8 cellular contexts compared by ENCODE assay signal in genomic region chr3:39181408-39182335, GRCh38. TPM values are rescaled to one million over a fixed set of nuclear protein-coding genes. Genes with fewer than 3 reads are reported as not detected.
A peak's percentile ranks its signal among the peaks of the same experiment; 100 is the strongest.
DNase-seq lines count a peak whose midpoint lies in the region; ATAC-seq and TF ChIP-seq lines count a peak whose summit lies in the region.

No MANE protein-coding gene starts in this region.

- ATAC-seq in activated T-helper 17 cell treated with anti-CD3 and anti-CD28 coated beads, Interleukin-2, amount 50 U/mL, for 72 hours (replicated peaks) = no peak
- no peak for ATAC-seq in thoracic aorta (ENCODE audit: insufficient number of reproducible peaks, low FRiP score, low read depth)
- ATAC-seq in HG02840 (IDR thresholded peaks at IDR 0.05; ENCODE audit: low FRiP score, unreplicated experiment) = no peak
- ATAC-seq in HG03354 (IDR thresholded peaks at IDR 0.05; ENCODE audit: poor library complexity, severe bottlenecking, unreplicated experiment) = no peak

- no peaks in the 10 kb centered on the region for H3K36me3 Mint-ChIP-seq in activated T-helper 17 cell treated with anti-CD3 and anti-CD28 coated beads, Interleukin-2, amount 50 U/mL, for 72 hours (ENCODE audit: low read depth)

- in situ Hi-C loops in GM13977 (cut with MboI; ENCODE audit: low pct_unique_long_range_greater_than_20kb, low sequenced_read_pairs, unreplicated experiment) = loop anchor here (25.0 kb wide), 1 partner anchor 206 kb away; the partner anchor contains the start of gene SLC25A38

- DNase-seq in activated CD8-positive, alpha-beta memory T cell treated with anti-CD3 and anti-CD28 coated beads for 24 hours = peak; percentile 59
- no peak for DNase-seq in activated CD8-positive, alpha-beta memory T cell treated with anti-CD3 and anti-CD28 coated beads, Interleukin-2, amount 50 U/mL, for 4 hours
- DNase-seq in thoracic aorta (ENCODE audit: low spot score) (no peak), GM13977 (ENCODE audit: low spot score) (no peak)

- TF ChIP-seq CTCF in thoracic aorta (IDR thresholded peaks at IDR 0.05) = no peak
- no peak for TF ChIP-seq CTCF in GM13977 (IDR thresholded peaks at IDR 0.05; ENCODE audit: extremely low read depth, insufficient read depth, missing control alignments)

- H3K27me3 ChIP-seq in layer of hippocampus (ENCODE audit: control insufficient read depth, insufficient read depth, low read length) = no peaks in the 10 kb centered on the region
- H3K27me3 ChIP-seq in thoracic aorta (replicated peaks; ENCODE audit: insufficient read depth) = no peaks in the 10 kb centered on the region

- peak overlapping the region; percentile 72 for H3K27ac Mint-ChIP-seq in activated T-helper 17 cell treated with anti-CD3 and anti-CD28 coated beads, Interleukin-2, amount 50 U/mL, for 72 hours

- peak overlapping the region; percentile 73 for H3K4me3 ChIP-seq in thoracic aorta

- peak overlapping the region; percentile 72 for H3K27ac ChIP-seq in layer of hippocampus (ENCODE audit: low read depth, low read length)
- H3K27ac ChIP-seq in thoracic aorta = peak overlapping the region; percentile 63 to 96

- H3K4me3 Mint-ChIP-seq in activated T-helper 17 cell treated with anti-CD3 and anti-CD28 coated beads, Interleukin-2, amount 50 U/mL, for 72 hours = peak overlapping the region; percentile 86

- H3K4me1 ChIP-seq in thoracic aorta (ENCODE audit: control insufficient read depth in 1 of 2, low read depth in 2 of 2) = peaks cover 21 to 49% of the 10 kb centered on the region in 2 donors

- H3K9me3 ChIP-seq in thoracic aorta = no peaks in the 10 kb centered on the region

- no peaks in the 10 kb centered on the region for H3K36me3 ChIP-seq in thoracic aorta

- H3K27me3 Mint-ChIP-seq in activated T-helper 17 cell treated with anti-CD3 and anti-CD28 coated beads, Interleukin-2, amount 50 U/mL, for 72 hours = no peaks in the 10 kb centered on the region

- peaks cover 39% of the 10 kb centered on the region for H3K4me1 Mint-ChIP-seq in activated T-helper 17 cell treated with anti-CD3 and anti-CD28 coated beads, Interleukin-2, amount 50 U/mL, for 72 hours

- no peaks in the 10 kb centered on the region for H3K9me3 Mint-ChIP-seq in activated T-helper 17 cell treated with anti-CD3 and anti-CD28 coated beads, Interleukin-2, amount 50 U/mL, for 72 hours

RNA-seq across cellular contexts. Expression of gene XIRP1, which starts 10.7 kb away (rescaled TPM):
- 10 to 100 TPM in 1 of 2 donors, under 1 TPM in 1; 0.99 to 17.2 TPM for total RNA-seq in activated T-helper 17 cell treated with anti-CD3 and anti-CD28 coated beads, Interleukin-2, amount 50 U/mL, for 72 hours
- 1 to 10 TPM in 1 of 2 donors, not detected in 1; 2.0 TPM for total RNA-seq in thoracic aorta

RNA-seq across cellular contexts. Expression of gene CSRNP1, which starts 28.3 kb away (rescaled TPM):
- total RNA-seq in activated T-helper 17 cell treated with anti-CD3 and anti-CD28 coated beads, Interleukin-2, amount 50 U/mL, for 72 hours = 100 to 1,000 TPM in 1 of 2 donors, 10 to 100 TPM in 1; 42.9 to 145 TPM
- total RNA-seq in thoracic aorta = 100 to 1,000 TPM in 1 of 2 donors, 10 to 100 TPM in 1; 96.8 to 117 TPM
